ENCODE assay signal across 2 cellular contexts in the genomic region with DNA sequence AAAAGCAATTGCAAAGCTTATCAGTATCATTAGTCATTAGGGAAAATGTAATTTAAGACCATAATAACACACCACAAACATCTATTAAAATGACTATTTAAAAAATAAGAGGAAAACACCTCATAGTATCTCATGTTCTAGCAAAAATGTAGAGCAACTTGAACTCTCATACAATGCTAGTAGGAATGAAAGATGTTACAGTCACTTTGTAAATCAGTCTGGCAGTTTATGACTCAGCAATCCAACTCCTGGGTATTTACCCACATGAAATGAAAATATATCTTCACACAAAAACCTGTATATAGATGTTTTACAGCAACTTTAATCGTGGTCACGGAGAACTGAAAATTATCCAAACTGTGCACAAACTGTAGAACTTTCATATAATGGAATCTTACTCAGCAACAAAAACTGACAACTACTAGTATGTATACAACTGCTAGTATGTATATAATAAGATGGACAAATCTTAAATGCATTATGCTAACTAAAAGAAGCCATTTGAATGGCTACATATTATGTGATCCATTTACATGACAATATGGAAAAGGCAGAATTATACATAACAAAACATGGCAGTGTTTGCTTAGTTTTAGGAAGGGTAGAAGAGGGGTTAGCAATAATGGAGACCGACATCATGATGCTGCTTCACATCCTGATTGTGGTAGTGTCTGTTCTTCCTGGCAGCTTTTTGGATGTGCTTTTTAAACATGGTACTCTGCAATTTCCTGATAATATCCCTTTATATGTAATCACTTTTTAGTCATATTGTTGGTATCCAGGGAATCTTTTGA.
TF ChIP-seq lines count a peak whose summit lies in the region.

No MANE protein-coding gene starts in this region.

TF ChIP-seq in SK-N-SH, 30 proteins besides CTCF, POLR2A, EP300 and RAD21 (continued from another document):
- TF ChIP-seq, protein P1, sequence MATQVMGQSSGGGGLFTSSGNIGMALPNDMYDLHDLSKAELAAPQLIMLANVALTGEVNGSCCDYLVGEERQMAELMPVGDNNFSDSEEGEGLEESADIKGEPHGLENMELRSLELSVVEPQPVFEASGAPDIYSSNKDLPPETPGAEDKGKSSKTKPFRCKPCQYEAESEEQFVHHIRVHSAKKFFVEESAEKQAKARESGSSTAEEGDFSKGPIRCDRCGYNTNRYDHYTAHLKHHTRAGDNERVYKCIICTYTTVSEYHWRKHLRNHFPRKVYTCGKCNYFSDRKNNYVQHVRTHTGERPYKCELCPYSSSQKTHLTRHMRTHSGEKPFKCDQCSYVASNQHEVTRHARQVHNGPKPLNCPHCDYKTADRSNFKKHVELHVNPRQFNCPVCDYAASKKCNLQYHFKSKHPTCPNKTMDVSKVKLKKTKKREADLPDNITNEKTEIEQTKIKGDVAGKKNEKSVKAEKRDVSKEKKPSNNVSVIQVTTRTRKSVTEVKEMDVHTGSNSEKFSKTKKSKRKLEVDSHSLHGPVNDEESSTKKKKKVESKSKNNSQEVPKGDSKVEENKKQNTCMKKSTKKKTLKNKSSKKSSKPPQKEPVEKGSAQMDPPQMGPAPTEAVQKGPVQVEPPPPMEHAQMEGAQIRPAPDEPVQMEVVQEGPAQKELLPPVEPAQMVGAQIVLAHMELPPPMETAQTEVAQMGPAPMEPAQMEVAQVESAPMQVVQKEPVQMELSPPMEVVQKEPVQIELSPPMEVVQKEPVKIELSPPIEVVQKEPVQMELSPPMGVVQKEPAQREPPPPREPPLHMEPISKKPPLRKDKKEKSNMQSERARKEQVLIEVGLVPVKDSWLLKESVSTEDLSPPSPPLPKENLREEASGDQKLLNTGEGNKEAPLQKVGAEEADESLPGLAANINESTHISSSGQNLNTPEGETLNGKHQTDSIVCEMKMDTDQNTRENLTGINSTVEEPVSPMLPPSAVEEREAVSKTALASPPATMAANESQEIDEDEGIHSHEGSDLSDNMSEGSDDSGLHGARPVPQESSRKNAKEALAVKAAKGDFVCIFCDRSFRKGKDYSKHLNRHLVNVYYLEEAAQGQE (IDR thresholded peaks at IDR 0.05; ENCODE audit: low read depth, low read length): no peak
- TF ChIP-seq GABPA (IDR thresholded peaks at IDR 0.05; ENCODE audit: low read depth): no peak
- TF ChIP-seq, protein P2, sequence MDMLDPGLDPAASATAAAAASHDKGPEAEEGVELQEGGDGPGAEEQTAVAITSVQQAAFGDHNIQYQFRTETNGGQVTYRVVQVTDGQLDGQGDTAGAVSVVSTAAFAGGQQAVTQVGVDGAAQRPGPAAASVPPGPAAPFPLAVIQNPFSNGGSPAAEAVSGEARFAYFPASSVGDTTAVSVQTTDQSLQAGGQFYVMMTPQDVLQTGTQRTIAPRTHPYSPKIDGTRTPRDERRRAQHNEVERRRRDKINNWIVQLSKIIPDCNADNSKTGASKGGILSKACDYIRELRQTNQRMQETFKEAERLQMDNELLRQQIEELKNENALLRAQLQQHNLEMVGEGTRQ (IDR thresholded peaks at IDR 0.05; ENCODE audit: borderline replicate concordance, low read depth, low read length): no peak
- TF ChIP-seq TAF1 (IDR thresholded peaks at IDR 0.05; ENCODE audit: borderline replicate concordance, low read depth, low read length): no peak
- no peak for TF ChIP-seq TEAD4 (IDR thresholded peaks at IDR 0.05; ENCODE audit: borderline replicate concordance, insufficient read depth)
- no peak for TF ChIP-seq NFIC (IDR thresholded peaks at IDR 0.05; ENCODE audit: borderline replicate concordance)
- TF ChIP-seq FOSL2 (IDR thresholded peaks at IDR 0.05; ENCODE audit: borderline replicate concordance, low read depth): no peak
- TF ChIP-seq, protein P3, sequence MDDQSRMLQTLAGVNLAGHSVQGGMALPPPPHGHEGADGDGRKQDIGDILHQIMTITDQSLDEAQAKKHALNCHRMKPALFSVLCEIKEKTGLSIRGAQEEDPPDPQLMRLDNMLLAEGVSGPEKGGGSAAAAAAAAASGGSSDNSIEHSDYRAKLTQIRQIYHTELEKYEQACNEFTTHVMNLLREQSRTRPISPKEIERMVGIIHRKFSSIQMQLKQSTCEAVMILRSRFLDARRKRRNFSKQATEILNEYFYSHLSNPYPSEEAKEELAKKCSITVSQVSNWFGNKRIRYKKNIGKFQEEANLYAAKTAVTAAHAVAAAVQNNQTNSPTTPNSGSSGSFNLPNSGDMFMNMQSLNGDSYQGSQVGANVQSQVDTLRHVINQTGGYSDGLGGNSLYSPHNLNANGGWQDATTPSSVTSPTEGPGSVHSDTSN (IDR thresholded peaks at IDR 0.05): no peak; the same call in 1 of the 2 replicates

TF ChIP-seq in SK-N-SH treated with all-trans-retinoic acid at 6 μM for 48 hours, 23 proteins besides CTCF, POLR2A, EP300 and RAD21 (continued from another document):
- TF ChIP-seq ZNF565 (CRISPR knock-in tag; conservative IDR thresholded peaks at IDR 0.05; ENCODE audit: low read depth) (no peak), GLIS3 (CRISPR knock-in tag; IDR thresholded peaks at IDR 0.05) (no peak), ESRRG (CRISPR knock-in tag; IDR thresholded peaks at IDR 0.05) (no peak), BACH2 (CRISPR knock-in tag; IDR thresholded peaks at IDR 0.05; ENCODE audit: borderline replicate concordance) (no peak), ARNTL (CRISPR knock-in tag; IDR thresholded peaks at IDR 0.05; ENCODE audit: borderline replicate concordance, low read depth) (no peak), RARB (CRISPR knock-in tag; IDR thresholded peaks at IDR 0.05) (no peak), SNAI2 (CRISPR knock-in tag; IDR thresholded peaks at IDR 0.05) (no peak)
- TF ChIP-seq, protein P4, sequence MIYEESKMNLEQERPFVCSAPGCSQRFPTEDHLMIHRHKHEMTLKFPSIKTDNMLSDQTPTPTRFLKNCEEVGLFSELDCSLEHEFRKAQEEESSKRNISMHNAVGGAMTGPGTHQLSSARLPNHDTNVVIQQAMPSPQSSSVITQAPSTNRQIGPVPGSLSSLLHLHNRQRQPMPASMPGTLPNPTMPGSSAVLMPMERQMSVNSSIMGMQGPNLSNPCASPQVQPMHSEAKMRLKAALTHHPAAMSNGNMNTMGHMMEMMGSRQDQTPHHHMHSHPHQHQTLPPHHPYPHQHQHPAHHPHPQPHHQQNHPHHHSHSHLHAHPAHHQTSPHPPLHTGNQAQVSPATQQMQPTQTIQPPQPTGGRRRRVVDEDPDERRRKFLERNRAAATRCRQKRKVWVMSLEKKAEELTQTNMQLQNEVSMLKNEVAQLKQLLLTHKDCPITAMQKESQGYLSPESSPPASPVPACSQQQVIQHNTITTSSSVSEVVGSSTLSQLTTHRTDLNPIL (CRISPR knock-in tag; IDR thresholded peaks at IDR 0.05; ENCODE audit: low read depth): no peak
- TF ChIP-seq, protein P5, sequence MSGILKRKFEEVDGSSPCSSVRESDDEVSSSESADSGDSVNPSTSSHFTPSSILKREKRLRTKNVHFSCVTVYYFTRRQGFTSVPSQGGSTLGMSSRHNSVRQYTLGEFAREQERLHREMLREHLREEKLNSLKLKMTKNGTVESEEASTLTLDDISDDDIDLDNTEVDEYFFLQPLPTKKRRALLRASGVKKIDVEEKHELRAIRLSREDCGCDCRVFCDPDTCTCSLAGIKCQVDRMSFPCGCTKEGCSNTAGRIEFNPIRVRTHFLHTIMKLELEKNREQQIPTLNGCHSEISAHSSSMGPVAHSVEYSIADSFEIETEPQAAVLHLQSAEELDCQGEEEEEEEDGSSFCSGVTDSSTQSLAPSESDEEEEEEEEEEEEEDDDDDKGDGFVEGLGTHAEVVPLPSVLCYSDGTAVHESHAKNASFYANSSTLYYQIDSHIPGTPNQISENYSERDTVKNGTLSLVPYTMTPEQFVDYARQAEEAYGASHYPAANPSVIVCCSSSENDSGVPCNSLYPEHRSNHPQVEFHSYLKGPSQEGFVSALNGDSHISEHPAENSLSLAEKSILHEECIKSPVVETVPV (CRISPR knock-in tag; IDR thresholded peaks at IDR 0.05): no peak
- TF ChIP-seq, protein P6, sequence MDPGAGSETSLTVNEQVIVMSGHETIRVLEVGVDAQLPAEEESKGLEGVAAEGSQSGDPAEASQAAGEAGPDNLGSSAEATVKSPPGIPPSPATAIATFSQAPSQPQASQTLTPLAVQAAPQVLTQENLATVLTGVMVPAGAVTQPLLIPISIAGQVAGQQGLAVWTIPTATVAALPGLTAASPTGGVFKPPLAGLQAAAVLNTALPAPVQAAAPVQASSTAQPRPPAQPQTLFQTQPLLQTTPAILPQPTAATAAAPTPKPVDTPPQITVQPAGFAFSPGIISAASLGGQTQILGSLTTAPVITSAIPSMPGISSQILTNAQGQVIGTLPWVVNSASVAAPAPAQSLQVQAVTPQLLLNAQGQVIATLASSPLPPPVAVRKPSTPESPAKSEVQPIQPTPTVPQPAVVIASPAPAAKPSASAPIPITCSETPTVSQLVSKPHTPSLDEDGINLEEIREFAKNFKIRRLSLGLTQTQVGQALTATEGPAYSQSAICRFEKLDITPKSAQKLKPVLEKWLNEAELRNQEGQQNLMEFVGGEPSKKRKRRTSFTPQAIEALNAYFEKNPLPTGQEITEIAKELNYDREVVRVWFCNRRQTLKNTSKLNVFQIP (CRISPR knock-in tag; IDR thresholded peaks at IDR 0.05; ENCODE audit: borderline replicate concordance, low read depth): no peak
